In the genomic region with DNA sequence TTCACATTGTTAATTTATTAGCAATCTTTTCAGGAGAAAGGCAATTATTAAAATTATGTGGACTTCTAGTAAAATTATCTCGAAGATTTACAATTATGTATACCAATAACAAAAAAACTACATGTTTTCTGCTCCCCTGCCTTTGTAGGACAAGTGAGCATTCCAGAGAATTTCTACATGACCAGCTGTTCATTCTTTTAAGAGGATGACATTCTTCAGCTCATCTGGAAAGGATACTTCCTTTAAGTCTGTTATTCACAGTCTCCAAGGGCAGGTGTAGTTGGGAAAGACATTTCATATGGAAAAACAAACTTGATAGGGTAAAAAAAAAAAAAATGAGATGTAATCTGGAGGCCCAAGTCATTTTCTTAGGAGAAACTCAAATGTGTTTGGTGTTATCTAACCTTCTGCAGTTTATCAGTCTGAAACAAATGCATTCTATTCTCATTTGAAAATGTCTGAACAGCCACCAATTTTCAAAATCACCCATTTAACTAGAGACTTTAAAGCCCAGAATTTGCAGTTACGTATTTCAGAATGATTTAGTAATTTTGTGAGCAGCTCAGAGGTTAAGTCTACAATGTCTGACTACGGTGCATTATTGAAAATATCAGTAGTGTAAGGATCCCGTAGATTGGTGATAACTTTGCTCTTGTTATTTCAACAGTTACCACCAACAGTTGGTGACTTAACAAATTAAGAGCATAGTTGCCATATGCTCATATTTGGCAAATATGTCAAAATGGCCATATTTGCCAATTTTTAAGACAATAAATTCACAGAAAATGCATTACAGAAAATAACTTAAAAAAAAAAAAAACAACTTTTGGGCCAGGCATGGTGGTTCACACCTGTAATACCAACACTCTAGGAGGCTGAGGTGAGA, we compare ENCODE assay signal across 1 cellular context.
TF ChIP-seq lines count a peak whose summit lies in the region.

No MANE protein-coding gene starts in this region.

TF ChIP-seq in H1, 55 proteins besides CTCF, POLR2A, EP300 and RAD21:
- TF ChIP-seq JUND (IDR thresholded peaks at IDR 0.05; ENCODE audit: low read length), result no peak
- TF ChIP-seq TCF12 (IDR thresholded peaks at IDR 0.05; ENCODE audit: low read depth, low read length), result no peak
- TF ChIP-seq MAFK (IDR thresholded peaks at IDR 0.05; ENCODE audit: low read depth, low read length), result no peak
- TF ChIP-seq TAF7 (optimal IDR thresholded peaks at IDR 0.05; ENCODE audit: borderline replicate concordance, low read depth, low read length), result no peak
- TF ChIP-seq, protein P1, sequence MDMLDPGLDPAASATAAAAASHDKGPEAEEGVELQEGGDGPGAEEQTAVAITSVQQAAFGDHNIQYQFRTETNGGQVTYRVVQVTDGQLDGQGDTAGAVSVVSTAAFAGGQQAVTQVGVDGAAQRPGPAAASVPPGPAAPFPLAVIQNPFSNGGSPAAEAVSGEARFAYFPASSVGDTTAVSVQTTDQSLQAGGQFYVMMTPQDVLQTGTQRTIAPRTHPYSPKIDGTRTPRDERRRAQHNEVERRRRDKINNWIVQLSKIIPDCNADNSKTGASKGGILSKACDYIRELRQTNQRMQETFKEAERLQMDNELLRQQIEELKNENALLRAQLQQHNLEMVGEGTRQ (IDR thresholded peaks at IDR 0.05; ENCODE audit: low read length), result no peak
- TF ChIP-seq, protein P2, sequence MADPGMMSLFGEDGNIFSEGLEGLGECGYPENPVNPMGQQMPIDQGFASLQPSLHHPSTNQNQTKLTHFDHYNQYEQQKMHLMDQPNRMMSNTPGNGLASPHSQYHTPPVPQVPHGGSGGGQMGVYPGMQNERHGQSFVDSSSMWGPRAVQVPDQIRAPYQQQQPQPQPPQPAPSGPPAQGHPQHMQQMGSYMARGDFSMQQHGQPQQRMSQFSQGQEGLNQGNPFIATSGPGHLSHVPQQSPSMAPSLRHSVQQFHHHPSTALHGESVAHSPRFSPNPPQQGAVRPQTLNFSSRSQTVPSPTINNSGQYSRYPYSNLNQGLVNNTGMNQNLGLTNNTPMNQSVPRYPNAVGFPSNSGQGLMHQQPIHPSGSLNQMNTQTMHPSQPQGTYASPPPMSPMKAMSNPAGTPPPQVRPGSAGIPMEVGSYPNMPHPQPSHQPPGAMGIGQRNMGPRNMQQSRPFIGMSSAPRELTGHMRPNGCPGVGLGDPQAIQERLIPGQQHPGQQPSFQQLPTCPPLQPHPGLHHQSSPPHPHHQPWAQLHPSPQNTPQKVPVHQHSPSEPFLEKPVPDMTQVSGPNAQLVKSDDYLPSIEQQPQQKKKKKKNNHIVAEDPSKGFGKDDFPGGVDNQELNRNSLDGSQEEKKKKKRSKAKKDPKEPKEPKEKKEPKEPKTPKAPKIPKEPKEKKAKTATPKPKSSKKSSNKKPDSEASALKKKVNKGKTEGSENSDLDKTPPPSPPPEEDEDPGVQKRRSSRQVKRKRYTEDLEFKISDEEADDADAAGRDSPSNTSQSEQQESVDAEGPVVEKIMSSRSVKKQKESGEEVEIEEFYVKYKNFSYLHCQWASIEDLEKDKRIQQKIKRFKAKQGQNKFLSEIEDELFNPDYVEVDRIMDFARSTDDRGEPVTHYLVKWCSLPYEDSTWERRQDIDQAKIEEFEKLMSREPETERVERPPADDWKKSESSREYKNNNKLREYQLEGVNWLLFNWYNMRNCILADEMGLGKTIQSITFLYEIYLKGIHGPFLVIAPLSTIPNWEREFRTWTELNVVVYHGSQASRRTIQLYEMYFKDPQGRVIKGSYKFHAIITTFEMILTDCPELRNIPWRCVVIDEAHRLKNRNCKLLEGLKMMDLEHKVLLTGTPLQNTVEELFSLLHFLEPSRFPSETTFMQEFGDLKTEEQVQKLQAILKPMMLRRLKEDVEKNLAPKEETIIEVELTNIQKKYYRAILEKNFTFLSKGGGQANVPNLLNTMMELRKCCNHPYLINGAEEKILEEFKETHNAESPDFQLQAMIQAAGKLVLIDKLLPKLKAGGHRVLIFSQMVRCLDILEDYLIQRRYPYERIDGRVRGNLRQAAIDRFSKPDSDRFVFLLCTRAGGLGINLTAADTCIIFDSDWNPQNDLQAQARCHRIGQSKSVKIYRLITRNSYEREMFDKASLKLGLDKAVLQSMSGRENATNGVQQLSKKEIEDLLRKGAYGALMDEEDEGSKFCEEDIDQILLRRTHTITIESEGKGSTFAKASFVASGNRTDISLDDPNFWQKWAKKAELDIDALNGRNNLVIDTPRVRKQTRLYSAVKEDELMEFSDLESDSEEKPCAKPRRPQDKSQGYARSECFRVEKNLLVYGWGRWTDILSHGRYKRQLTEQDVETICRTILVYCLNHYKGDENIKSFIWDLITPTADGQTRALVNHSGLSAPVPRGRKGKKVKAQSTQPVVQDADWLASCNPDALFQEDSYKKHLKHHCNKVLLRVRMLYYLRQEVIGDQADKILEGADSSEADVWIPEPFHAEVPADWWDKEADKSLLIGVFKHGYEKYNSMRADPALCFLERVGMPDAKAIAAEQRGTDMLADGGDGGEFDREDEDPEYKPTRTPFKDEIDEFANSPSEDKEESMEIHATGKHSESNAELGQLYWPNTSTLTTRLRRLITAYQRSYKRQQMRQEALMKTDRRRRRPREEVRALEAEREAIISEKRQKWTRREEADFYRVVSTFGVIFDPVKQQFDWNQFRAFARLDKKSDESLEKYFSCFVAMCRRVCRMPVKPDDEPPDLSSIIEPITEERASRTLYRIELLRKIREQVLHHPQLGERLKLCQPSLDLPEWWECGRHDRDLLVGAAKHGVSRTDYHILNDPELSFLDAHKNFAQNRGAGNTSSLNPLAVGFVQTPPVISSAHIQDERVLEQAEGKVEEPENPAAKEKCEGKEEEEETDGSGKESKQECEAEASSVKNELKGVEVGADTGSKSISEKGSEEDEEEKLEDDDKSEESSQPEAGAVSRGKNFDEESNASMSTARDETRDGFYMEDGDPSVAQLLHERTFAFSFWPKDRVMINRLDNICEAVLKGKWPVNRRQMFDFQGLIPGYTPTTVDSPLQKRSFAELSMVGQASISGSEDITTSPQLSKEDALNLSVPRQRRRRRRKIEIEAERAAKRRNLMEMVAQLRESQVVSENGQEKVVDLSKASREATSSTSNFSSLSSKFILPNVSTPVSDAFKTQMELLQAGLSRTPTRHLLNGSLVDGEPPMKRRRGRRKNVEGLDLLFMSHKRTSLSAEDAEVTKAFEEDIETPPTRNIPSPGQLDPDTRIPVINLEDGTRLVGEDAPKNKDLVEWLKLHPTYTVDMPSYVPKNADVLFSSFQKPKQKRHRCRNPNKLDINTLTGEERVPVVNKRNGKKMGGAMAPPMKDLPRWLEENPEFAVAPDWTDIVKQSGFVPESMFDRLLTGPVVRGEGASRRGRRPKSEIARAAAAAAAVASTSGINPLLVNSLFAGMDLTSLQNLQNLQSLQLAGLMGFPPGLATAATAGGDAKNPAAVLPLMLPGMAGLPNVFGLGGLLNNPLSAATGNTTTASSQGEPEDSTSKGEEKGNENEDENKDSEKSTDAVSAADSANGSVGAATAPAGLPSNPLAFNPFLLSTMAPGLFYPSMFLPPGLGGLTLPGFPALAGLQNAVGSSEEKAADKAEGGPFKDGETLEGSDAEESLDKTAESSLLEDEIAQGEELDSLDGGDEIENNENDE (IDR thresholded peaks at IDR 0.05; ENCODE audit: insufficient replicate concordance, low read length), result no peak
- TF ChIP-seq CBX5 (IDR thresholded peaks at IDR 0.05; ENCODE audit: low read depth, low read length), result no peak
- no peak for TF ChIP-seq EZH2 (IDR thresholded peaks at IDR 0.05; ENCODE audit: low read depth, low read length, severe bottlenecking)
- no peak for TF ChIP-seq SIX5 (IDR thresholded peaks at IDR 0.05; ENCODE audit: low read depth, low read length)
- no peak for TF ChIP-seq TAF1 (IDR thresholded peaks at IDR 0.05; ENCODE audit: low read depth, low read length)
- no peak for TF ChIP-seq ZNF274 (IDR thresholded peaks at IDR 0.05; ENCODE audit: borderline replicate concordance, extremely low read depth, low read length)
- TF ChIP-seq TEAD4 (IDR thresholded peaks at IDR 0.05; ENCODE audit: low read depth, low read length), result no peak
- no peak for TF ChIP-seq RXRA (IDR thresholded peaks at IDR 0.05; ENCODE audit: insufficient read depth, low read depth, low read length)
- TF ChIP-seq CBX8 (IDR thresholded peaks at IDR 0.05; ENCODE audit: borderline replicate concordance, low read depth, low read length), result no peak
- TF ChIP-seq KDM4A (IDR thresholded peaks at IDR 0.05; ENCODE audit: low read depth, low read length, severe bottlenecking), result no peak
- TF ChIP-seq, protein P3, sequence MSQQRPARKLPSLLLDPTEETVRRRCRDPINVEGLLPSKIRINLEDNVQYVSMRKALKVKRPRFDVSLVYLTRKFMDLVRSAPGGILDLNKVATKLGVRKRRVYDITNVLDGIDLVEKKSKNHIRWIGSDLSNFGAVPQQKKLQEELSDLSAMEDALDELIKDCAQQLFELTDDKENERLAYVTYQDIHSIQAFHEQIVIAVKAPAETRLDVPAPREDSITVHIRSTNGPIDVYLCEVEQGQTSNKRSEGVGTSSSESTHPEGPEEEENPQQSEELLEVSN (IDR thresholded peaks at IDR 0.05), result no peak
